ENCODE assay signal across 9 cellular contexts in genomic region chr12:56631790-56632700, GRCh38. TPM values are rescaled to one million over a fixed set of nuclear protein-coding genes. Genes with fewer than 3 reads are reported as not detected.
DNase-seq lines count a peak whose midpoint lies in the region; ATAC-seq, FAIRE-seq and TF ChIP-seq lines count a peak whose summit lies in the region.
"Had no signal": no experiment of that assay in that cellular context is flagged by ENCODE, and none has a peak within 500 bp of the region (broad histone marks: within the 10 kb centered on the region; RNA-seq: fewer than 3 reads in every experiment).

No MANE protein-coding gene starts in this region.

- peaks cover 64% of the 10 kb centered on the region for H3K4me1 Mint-ChIP-seq in T-helper 17 cell

- peak overlapping the region; percentile 70 for H3K27ac ChIP-seq in K562 (ENCODE audit: extremely low read depth, low read depth, low read length)

- H3K9ac ChIP-seq in K562 (ENCODE audit: insufficient read depth in 1 of 2, low read depth in 2 of 2, low read length in 2 of 2) (peak overlapping the region; percentile 47 to 57; a peak in 3 of 4 replicates), iPS-15b (ENCODE audit: low read depth, low read length) (peak overlapping the region; percentile 37)

- in situ Hi-C loops in K562 (cut with MboI): no loop called here

- TF ChIP-seq EP300 in K562 (IDR thresholded peaks at IDR 0.05; ENCODE audit: low read length): no peak

- peak overlapping the region; percentile 98 for H3K27ac Mint-ChIP-seq in T-helper 17 cell

- 0 out of 2 replicates have a peak, but pooled peaks cover 9% of the 10 kb centered on the region for H4K20me1 ChIP-seq in K562 (replicated peaks; ENCODE audit: control insufficient read depth, insufficient read depth, low read length)

- CTCF ChIA-PET in K562 (lab: Yijun Ruan, JAX; ENCODE audit: low intra/inter-chr PET ratio): no interaction called here

- peaks cover 20% of the 10 kb centered on the region; the same call in 2 of the 3 replicates for H3K36me3 ChIP-seq in K562 (ENCODE audit: control insufficient read depth, insufficient read depth, low read length)
- no peaks in the 10 kb centered on the region for H3K36me3 ChIP-seq in iPS-15b (ENCODE audit: control insufficient read depth, insufficient read depth, low read length)

- no peak for ATAC-seq in T-helper 17 cell
- peak; percentile 37 for ATAC-seq in K562
- ATAC-seq in HG03108 (IDR thresholded peaks at IDR 0.05; ENCODE audit: unreplicated experiment): no peak

- no peaks in the 10 kb centered on the region for H3K27me3 Mint-ChIP-seq in T-helper 17 cell

- TF ChIP-seq POLR2A in K562 (conservative IDR thresholded peaks at IDR 0.05): no peak

- H3K4me3 ChIP-seq in K562 (peak overlapping the region; percentile 28), iPS-15b (ENCODE audit: low read depth, low read length) (peak overlapping the region; percentile 49), skeletal muscle cell (ENCODE audit: low read depth, low read length) (peak overlapping the region; percentile 21)

- POLR2A ChIA-PET in K562 (lab: Yijun Ruan, JAX): interaction anchor here (0.9 to 1.0 kb wide), 2 partner anchors 11 to 55 kb away, joined by 3 to 4 read pairs; no protein-coding TSS in a partner anchor

- H2AFZ ChIP-seq in K562 (ENCODE audit: low read depth, low read length): peak overlapping the region; percentile 24; the same call in 1 of the 2 replicates

- intact Hi-C loops in K562 (cut with micrococcal nuclease): loop anchor here (10.0 kb wide), 3 partner anchors 267 to 453 kb away; partner anchors contain the start of genes APOF, NAB2, STAT2 and ZBTB39

- TF ChIP-seq CTCF in K562 (IDR thresholded peaks at IDR 0.05 in 2 of 3, conservative IDR thresholded peaks at IDR 0.05 in 1 of 3; ENCODE audit: insufficient read depth in 2 of 3, low read depth in 1 of 3, low read length in 3 of 3): no peak

- no TSS peak for BruUV-seq in K562 (replicated peaks; lab: Mats Ljungman, UMichigan)

- H3K79me2 ChIP-seq in K562 (ENCODE audit: control insufficient read depth, insufficient read depth, low read length): peaks cover 89% of the 10 kb centered on the region

- TF ChIP-seq RAD21 in K562 (CRISPR knock-in tag; conservative IDR thresholded peaks at IDR 0.05 in 1 of 2, IDR thresholded peaks at IDR 0.05 in 1 of 2): no peak

- peak; percentile 64 for FAIRE-seq in K562 (lab: Jason Lieb, UNC)
- FAIRE-seq: G401.6 had no signal

- H3K4me1 ChIP-seq in K562 (replicated peaks in 1 of 2; ENCODE audit: control insufficient read depth in 2 of 2, insufficient read depth in 2 of 2, low read length in 2 of 2) (peaks cover 38 to 48% of the 10 kb centered on the region in 2 experiments), iPS-15b (ENCODE audit: control insufficient read depth, insufficient read depth, low read length) (peaks cover 21% of the 10 kb centered on the region)

- WGBS in K562 (ENCODE audit: insufficient coverage, low coverage, missing lambda C conversion rate): 2% methylated on average over 11 of the region's 13 CpGs

- no peaks in the 10 kb centered on the region for H3K9me3 ChIP-seq in T-helper 17 cell (ENCODE audit: control insufficient read depth, low read length, poor library complexity, severe bottlenecking)
- no peaks in the 10 kb centered on the region for H3K9me3 ChIP-seq in K562 (replicated peaks; ENCODE audit: control insufficient read depth, insufficient read depth, low read depth, low read length)
- H3K9me3 ChIP-seq in iPS-15b (ENCODE audit: control insufficient read depth, insufficient read depth, low read length): no peaks in the 10 kb centered on the region

- H3K4me2 ChIP-seq in K562 (ENCODE audit: insufficient read depth, low read length): peak overlapping the region; percentile 96

- H3K9me1 ChIP-seq in K562 (ENCODE audit: control insufficient read depth, insufficient read depth, low read length): no peaks in the 10 kb centered on the region

- peak overlapping the region; percentile 99 for H3K4me3 Mint-ChIP-seq in T-helper 17 cell

- peaks cover 7% of the 10 kb centered on the region for H3K36me3 Mint-ChIP-seq in T-helper 17 cell (ENCODE audit: low read depth)

- no peaks in the 10 kb centered on the region for H3K27me3 ChIP-seq in K562 (ENCODE audit: control insufficient read depth in 2 of 2, insufficient read depth in 2 of 2, low read length in 2 of 2)
- no peaks in the 10 kb centered on the region for H3K27me3 ChIP-seq in iPS-15b (ENCODE audit: control insufficient read depth, insufficient read depth, low read length)

- DNase-seq in NCI-H2029 (lab: John Stamatoyannopoulos, UW) (peak; percentile 38), NCI-H2029 treated with DMSO at 0.1 percent for 48 hours (lab: John Stamatoyannopoulos, UW) (no peak), HuH-7 (ENCODE audit: low spot score) (peak; percentile 74), T-helper 17 cell (peak in 2 of 3 donors; percentile 46 to 51), K562 (ENCODE audit: extremely low read depth in 1 of 4, low spot score in 3 of 4) (peak; percentile 83 to 86 (median 84)), skeletal muscle cell (ENCODE audit: low read depth) (peak; percentile 6)

TF ChIP-seq in K562, 482 proteins besides CTCF, POLR2A, EP300 and RAD21 (continues in another document):
- TF ChIP-seq SAFB (IDR thresholded peaks at IDR 0.05; ENCODE audit: borderline replicate concordance, low read depth, low read length) (no peak), EP400 (IDR thresholded peaks at IDR 0.05) (0 out of 2 replicates have a peak, but pooled peaks have one; percentile 11)

RNA-seq across cellular contexts. Expression of gene BAZ2A, which starts 1.9 kb away (rescaled TPM):
- total RNA-seq in T-helper 17 cell: 100 to 1,000 TPM; 203 to 214 TPM
- total RNA-seq in K562 (2011; cell fraction: chromatin; rRNA removed; ENCODE audit: low replicate concordance): 610 and 900 TPM in 2 replicates
- total RNA-seq in K562 (2011; cell fraction: nucleolus; rRNA removed): 295 and 308 TPM in 2 replicates
- total RNA-seq in K562 (2011; cell fraction: nucleoplasm; rRNA removed): 357 and 370 TPM in 2 replicates
- 26.2 and 30.6 TPM in 2 replicates for total RNA-seq in K562 (2014; rRNA removed)
- total RNA-seq in K562 (2014; rRNA removed; fragmentation: Illumina TruSeq; extraction: Trizol): 18.4 and 22.5 TPM in 2 replicates
- total RNA-seq in K562 (2015; rRNA removed; fragmentation: Illumina TruSeq; extraction: Trizol): 18.6 and 24.1 TPM in 2 replicates
- total RNA-seq in K562 (2021): 72.1 and 86.4 TPM in 2 replicates
- 60.2 and 106 TPM in 2 replicates for polyA plus RNA-seq in K562 (2011; rRNA removed)
- polyA plus RNA-seq in K562 (2011; cell fraction: cytosol; rRNA removed): 71.3 and 75.4 TPM in 2 replicates
- 204 and 222 TPM in 2 replicates for polyA plus RNA-seq in K562 (2011; cell fraction: nucleus; rRNA removed)
- 46.5 and 60.7 TPM in 2 replicates for polyA plus RNA-seq in K562 (2012)
- 74.3 and 82.1 TPM in 2 replicates for polyA plus RNA-seq in K562 (2014; fragmentation: Illumina TruSeq; extraction: Trizol)
- polyA plus RNA-seq in K562 (2014; fragmentation: Nextera tagmentation; extraction: Ambion mirVana): 10 to 100 TPM in 1 of 2 experiments, 1 to 10 TPM in 1; 4.5 to 22.2 TPM
- polyA plus RNA-seq in K562 (2014; rRNA removed): 40.9 and 52.4 TPM in 2 replicates
- polyA minus RNA-seq in K562 (2011; rRNA and poly(A)+ RNA removed): 102 and 122 TPM in 2 replicates
- polyA minus RNA-seq in K562 (2011; cell fraction: cytosol; rRNA and poly(A)+ RNA removed): 57.1 and 59.6 TPM in 2 replicates
- 64.6 and 113 TPM in 2 replicates for polyA minus RNA-seq in K562 (2011; cell fraction: nucleus; rRNA and poly(A)+ RNA removed)

RNA-seq across cellular contexts. Expression of gene ATP5F1B, which starts 13.7 kb away (rescaled TPM):
- total RNA-seq in T-helper 17 cell: 100 to 1,000 TPM; 297 to 299 TPM
- total RNA-seq in K562 (2011; cell fraction: chromatin; rRNA removed; ENCODE audit: low replicate concordance): 915 and 971 TPM in 2 replicates
- 708 and 730 TPM in 2 replicates for total RNA-seq in K562 (2011; cell fraction: nucleolus; rRNA removed)
- total RNA-seq in K562 (2011; cell fraction: nucleoplasm; rRNA removed): 705 and 764 TPM in 2 replicates
- 908 and 1,391 TPM in 2 replicates for total RNA-seq in K562 (2014; rRNA removed)
- 1,412 and 1,463 TPM in 2 replicates for total RNA-seq in K562 (2014; rRNA removed; fragmentation: Illumina TruSeq; extraction: Trizol)
- total RNA-seq in K562 (2015; rRNA removed; fragmentation: Illumina TruSeq; extraction: Trizol): 1,133 and 1,218 TPM in 2 replicates
- total RNA-seq in K562 (2021): 1,519 and 1,587 TPM in 2 replicates
- polyA plus RNA-seq in K562 (2011; rRNA removed): 3,125 and 3,469 TPM in 2 replicates
- polyA plus RNA-seq in K562 (2011; cell fraction: cytosol; rRNA removed): 3,019 and 3,082 TPM in 2 replicates
- 1,901 and 2,779 TPM in 2 replicates for polyA plus RNA-seq in K562 (2011; cell fraction: nucleus; rRNA removed)
- 1,216 and 1,383 TPM in 2 replicates for polyA plus RNA-seq in K562 (2012)
- polyA plus RNA-seq in K562 (2014; fragmentation: Illumina TruSeq; extraction: Trizol): 1,824 and 2,016 TPM in 2 replicates
- 1,000 to 10,000 TPM; 1,043 to 1,482 TPM for polyA plus RNA-seq in K562 (2014; fragmentation: Nextera tagmentation; extraction: Ambion mirVana)
- 1,530 and 1,669 TPM in 2 replicates for polyA plus RNA-seq in K562 (2014; rRNA removed)
- 2,231 and 2,600 TPM in 2 replicates for polyA minus RNA-seq in K562 (2011; rRNA and poly(A)+ RNA removed)
- polyA minus RNA-seq in K562 (2011; cell fraction: cytosol; rRNA and poly(A)+ RNA removed): 1,182 and 1,204 TPM in 2 replicates
- 185 and 410 TPM in 2 replicates for polyA minus RNA-seq in K562 (2011; cell fraction: nucleus; rRNA and poly(A)+ RNA removed)

RNA-seq across cellular contexts. Expression of gene PTGES3, which starts 56.0 kb away (rescaled TPM):
- total RNA-seq in T-helper 17 cell (100 to 1,000 TPM; 124 to 127 TPM), K562 (2014; rRNA removed) (169 and 231 TPM in 2 replicates), K562 (2014; rRNA removed; fragmentation: Illumina TruSeq; extraction: Trizol) (280 and 322 TPM in 2 replicates), K562 (2015; rRNA removed; fragmentation: Illumina TruSeq; extraction: Trizol) (251 and 256 TPM in 2 replicates), K562 (2021) (441 and 454 TPM in 2 replicates)
- 48.9 and 100 TPM in 2 replicates for total RNA-seq in K562 (2011; cell fraction: chromatin; rRNA removed; ENCODE audit: low replicate concordance)
- 50.0 and 54.2 TPM in 2 replicates for total RNA-seq in K562 (2011; cell fraction: nucleolus; rRNA removed)
- 77.5 and 136 TPM in 2 replicates for total RNA-seq in K562 (2011; cell fraction: nucleoplasm; rRNA removed)
- polyA plus RNA-seq in K562 (2011; rRNA removed) (163 and 170 TPM in 2 replicates), K562 (2014; fragmentation: Illumina TruSeq; extraction: Trizol) (501 and 516 TPM in 2 replicates), K562 (2014; fragmentation: Nextera tagmentation; extraction: Ambion mirVana) (100 to 1,000 TPM; 163 to 185 TPM), K562 (2014; rRNA removed) (213 and 263 TPM in 2 replicates)
- polyA plus RNA-seq in K562 (2011; cell fraction: cytosol; rRNA removed): 35.7 and 66.1 TPM in 2 replicates
- 35.8 and 51.1 TPM in 2 replicates for polyA plus RNA-seq in K562 (2011; cell fraction: nucleus; rRNA removed)
- 358 and 436 TPM in 2 replicates for polyA plus RNA-seq in K562 (2012)
- 140 and 159 TPM in 2 replicates for polyA minus RNA-seq in K562 (2011; rRNA and poly(A)+ RNA removed)
- 139 and 142 TPM in 2 replicates for polyA minus RNA-seq in K562 (2011; cell fraction: cytosol; rRNA and poly(A)+ RNA removed)
- polyA minus RNA-seq in K562 (2011; cell fraction: nucleus; rRNA and poly(A)+ RNA removed): 24.8 and 39.2 TPM in 2 replicates
